Comparison of ENCODE assay signal across 22 cellular contexts in genomic region chr5:75909223-75909622, GRCh38.
DNase-seq lines count a peak whose midpoint lies in the region; ATAC-seq and TF ChIP-seq lines count a peak whose summit lies in the region.
"Had no signal": no experiment of that assay in that cellular context is flagged by ENCODE, and none has a peak within 500 bp of the region (broad histone marks: within the 10 kb centered on the region; RNA-seq: fewer than 3 reads in every experiment).

No MANE protein-coding gene starts in this region.

- peak in 1 of 2 experiments; percentile 73; a peak in 2 of 4 replicates for TF ChIP-seq EP300 in SK-N-SH (IDR thresholded peaks at IDR 0.05; ENCODE audit: borderline replicate concordance in 1 of 2, low read depth in 1 of 2, low read length in 1 of 2)

- H3F3A ChIP-seq in SK-N-SH (replicated peaks; ENCODE audit: insufficient read depth) = no peaks in the 10 kb centered on the region

- peak; percentile 25 for DNase-seq in SK-N-SH
- peak; percentile 31 for DNase-seq in NCI-H748 treated with DMSO at 0.1 percent for 48 hours (lab: John Stamatoyannopoulos, UW)
- no peak for DNase-seq in NCI-H146 treated with DMSO at 0.1 percent for 48 hours (lab: John Stamatoyannopoulos, UW; ENCODE audit: unreplicated experiment)
- no peak for DNase-seq in NOMO-1 (lab: John Stamatoyannopoulos, UW; ENCODE audit: unreplicated experiment in 2 of 2)
- DNase-seq: 8988T; ACHN; BE2C; C1 segment of cervical spinal cord; CD4-positive, alpha-beta memory T cell; CD4-positive, CD25-positive, alpha-beta regulatory T cell; CD8-positive, alpha-beta memory T cell; COR-L47; DMS 273 treated with DMSO at 0.1 percent for 48 hours; DMS153; DMS53; DMS79; DND-41; EL; GDM1 had no signal

- H4K20me1 ChIP-seq in SK-N-SH (ENCODE audit: insufficient read depth) = no peaks in the 10 kb centered on the region
- H4K20me1 ChIP-seq: BLaER1 had no signal

- no peak overlapping the region for H2AFZ ChIP-seq in SK-N-SH (ENCODE audit: low read depth)

- no peaks in the 10 kb centered on the region for H3K79me2 ChIP-seq in SK-N-SH (ENCODE audit: insufficient read depth)

- POLR2A ChIA-PET in SK-N-SH (lab: Yijun Ruan, JAX) = no interaction called here

- CTCF ChIA-PET in SK-N-SH (lab: Yijun Ruan, JAX) = interaction anchor here (1.0 kb wide), 1 partner anchor 24 kb away, joined by 3 read pairs; no protein-coding TSS in a partner anchor

- 36% methylated on average over 1 of the region's 1 CpG for WGBS in SK-N-SH (ENCODE audit: low lambda C conversion rate)

- H3K9me2 ChIP-seq in SK-N-SH = no peaks in the 10 kb centered on the region

- H3K4me3 ChIP-seq in SK-N-SH (ENCODE audit: low read depth in 2 of 2, low read length in 1 of 2) = no peak overlapping the region
- H3K4me3 ChIP-seq: BLaER1, GM12878 had no signal

- no peak for TF ChIP-seq CTCF in SK-N-SH (IDR thresholded peaks at IDR 0.05)

- ATAC-seq in SK-N-SH treated with all-trans-retinoic acid at 6 μM for 48 hours = no peak
- ATAC-seq: GM12878 had no signal

- H3K27ac ChIP-seq in SK-N-SH (ENCODE audit: low read depth in 2 of 2, low read length in 1 of 2) = peak overlapping the region in 1 of 2 experiments; percentile 86; a peak in 2 of 4 replicates
- H3K27ac ChIP-seq: BLaER1 had no signal

- H3K9ac ChIP-seq in SK-N-SH = no peak overlapping the region
- H3K9ac ChIP-seq: BLaER1 had no signal

- no peaks in the 10 kb centered on the region for H3K36me3 ChIP-seq in SK-N-SH (replicated peaks in 1 of 2; ENCODE audit: control insufficient read depth in 1 of 2, insufficient read depth in 2 of 2, low read length in 1 of 2)
- H3K36me3 ChIP-seq: BE2C, BLaER1 had no signal

- H3K4me2 ChIP-seq in SK-N-SH = no peak overlapping the region
- H3K4me2 ChIP-seq: BLaER1 had no signal

- no peaks in the 10 kb centered on the region for H3K27me3 ChIP-seq in SK-N-SH (ENCODE audit: insufficient read depth)
- H3K27me3 ChIP-seq: BE2C, BLaER1 had no signal

- H3K4me1 ChIP-seq in SK-N-SH (ENCODE audit: control insufficient read depth in 1 of 2, insufficient read depth in 2 of 2, low read depth in 1 of 2, low read length in 1 of 2) = peaks cover 0 to 28% of the 10 kb centered on the region in 2 experiments; a peak in 2 of 4 replicates
- H3K4me1 ChIP-seq: BE2C, BLaER1 had no signal

- TF ChIP-seq RAD21 in SK-N-SH (IDR thresholded peaks at IDR 0.05; ENCODE audit: low read length) = no peak

- H3K9me3 ChIP-seq in SK-N-SH = no peaks in the 10 kb centered on the region
- H3K9me3 ChIP-seq: BE2C, BLaER1 had no signal

TF ChIP-seq in SK-N-SH, 30 proteins besides CTCF, POLR2A, EP300 and RAD21:
- no peak for TF ChIP-seq PBX3 (IDR thresholded peaks at IDR 0.05)
- TF ChIP-seq USF1 (IDR thresholded peaks at IDR 0.05; ENCODE audit: borderline replicate concordance, low read depth) = no peak
- peak; percentile 39 for TF ChIP-seq CHD2 (IDR thresholded peaks at IDR 0.05; ENCODE audit: low read length, partially characterized antibody)
- no peak for TF ChIP-seq FOXM1 (IDR thresholded peaks at IDR 0.05; ENCODE audit: low read depth)
- TF ChIP-seq RCOR1 (IDR thresholded peaks at IDR 0.05; ENCODE audit: low read length) = peak; percentile 48; the same call in 1 of the 2 replicates
- TF ChIP-seq MXI1 (IDR thresholded peaks at IDR 0.05; ENCODE audit: low read depth, low read length) = no peak
- peak; percentile 67 for TF ChIP-seq GATA2 (CRISPR knock-in tag; IDR thresholded peaks at IDR 0.05)
- no peak for TF ChIP-seq TEAD4 (IDR thresholded peaks at IDR 0.05; ENCODE audit: borderline replicate concordance, insufficient read depth)
- TF ChIP-seq RFX5 (IDR thresholded peaks at IDR 0.05; ENCODE audit: low read length) = no peak

TF ChIP-seq in SK-N-SH treated with all-trans-retinoic acid at 6 μM for 48 hours, 23 proteins besides CTCF, POLR2A, EP300 and RAD21:
- no peak for TF ChIP-seq ZFP3 (CRISPR knock-in tag; IDR thresholded peaks at IDR 0.05)
- TF ChIP-seq ZNF8 (CRISPR knock-in tag; IDR thresholded peaks at IDR 0.05) = no peak
- TF ChIP-seq ZNF565 (CRISPR knock-in tag; conservative IDR thresholded peaks at IDR 0.05; ENCODE audit: low read depth) = no peak
- no peak for TF ChIP-seq SNAI2 (CRISPR knock-in tag; IDR thresholded peaks at IDR 0.05)
- no peak for TF ChIP-seq ZC3H10 (CRISPR knock-in tag; IDR thresholded peaks at IDR 0.05)
- TF ChIP-seq ZFP30 (CRISPR knock-in tag; IDR thresholded peaks at IDR 0.05) = no peak
- TF ChIP-seq TOX (CRISPR knock-in tag; IDR thresholded peaks at IDR 0.05; ENCODE audit: borderline replicate concordance) = no peak
TF ChIP-seq in SK-N-SH treated with all-trans-retinoic acid at 6 μM for 48 hours: peak in this region for 0.

Comparison
In these comparisons a context has a peak if more than half of its experiments do, and no peak if none do; other contexts are left out.
1. DNase-seq: peak in SK-N-SH (single experiment) and NCI-H748 treated with DMSO at 0.1 percent for 48 hours (single experiment); none in NCI-H146 treated with DMSO at 0.1 percent for 48 hours (single experiment) and NOMO-1 (0 of 2).